ENCODE assay signal across 8 cellular contexts in genomic region chr10:113704637-113705343, GRCh38. TPM values are rescaled to one million over a fixed set of nuclear protein-coding genes. Genes with fewer than 3 reads are reported as not detected.
DNase-seq lines count a peak whose midpoint lies in the region; ATAC-seq and FAIRE-seq lines count a peak whose summit lies in the region.

No MANE protein-coding gene starts in this region.

- ATAC-seq in T-helper 17 cell, result peak; percentile 49

- peaks cover 26% of the 10 kb centered on the region for H3K4me1 Mint-ChIP-seq in T-helper 17 cell

- FAIRE-seq in GM19239 (lab: Jason Lieb, UNC), result no peak

- no peak overlapping the region for H3K27ac Mint-ChIP-seq in T-helper 17 cell

- no peaks in the 10 kb centered on the region for H3K27me3 Mint-ChIP-seq in T-helper 17 cell

- peak; percentile 9 for DNase-seq in NCI-H2171 treated with DMSO at 0.1 percent for 48 hours (lab: John Stamatoyannopoulos, UW)
- DNase-seq in NCI-H2171 (lab: John Stamatoyannopoulos, UW), result no peak
- peak; percentile 23 for DNase-seq in HK-2 (ENCODE audit: unreplicated experiment)
- no peak for DNase-seq in T-helper 17 cell
- peak; percentile 44 for DNase-seq in fibroblast of the conjunctiva (ENCODE audit: low read depth)
- DNase-seq in pons (ENCODE audit: low spot score), result peak; percentile 73
- DNase-seq in GM19239 (ENCODE audit: insufficient read length, low spot score), result no peak
- DNase-seq in GM19240 (ENCODE audit: insufficient read length, low spot score), result no peak

- no peak overlapping the region for H3K4me3 Mint-ChIP-seq in T-helper 17 cell

- H3K36me3 Mint-ChIP-seq in T-helper 17 cell (ENCODE audit: low read depth), result peaks cover 6% of the 10 kb centered on the region

- no peaks in the 10 kb centered on the region for H3K9me3 ChIP-seq in T-helper 17 cell (ENCODE audit: control insufficient read depth, low read length, poor library complexity, severe bottlenecking)

RNA-seq across cellular contexts. Expression of gene CASP7, which starts 25.1 kb away (rescaled TPM):
- total RNA-seq in T-helper 17 cell, result 10 to 100 TPM; 12.7 to 14.2 TPM

RNA-seq across cellular contexts. Expression of gene NRAP, which starts 40.9 kb away (rescaled TPM):
- not detected for total RNA-seq in T-helper 17 cell

RNA-seq across cellular contexts. Expression of gene PLEKHS1, which starts 46.7 kb away (rescaled TPM):
- total RNA-seq in T-helper 17 cell, result under 1 TPM in 1 of 2 donors, not detected in 1; 0.13 TPM

Comparison
In these comparisons a context has a peak if more than half of its experiments do, and no peak if none do; other contexts are left out.
1. DNase-seq: peak in NCI-H2171 treated with DMSO at 0.1 percent for 48 hours (single experiment), HK-2 (single experiment), fibroblast of the conjunctiva (single experiment) and pons (single experiment); none in NCI-H2171 (single experiment), T-helper 17 cell (0 of 3), GM19239 (single experiment) and GM19240 (single experiment).